Comparison of ENCODE assay signal across 9 cellular contexts in genomic region chr16:74480150-74481029, GRCh38. TPM values are rescaled to one million over a fixed set of nuclear protein-coding genes. Genes with fewer than 3 reads are reported as not detected.
DNase-seq lines count a peak whose midpoint lies in the region; ATAC-seq and TF ChIP-seq lines count a peak whose summit lies in the region.
"Had no signal": no experiment of that assay in that cellular context is flagged by ENCODE, and none has a peak within 500 bp of the region (broad histone marks: within the 10 kb centered on the region; RNA-seq: fewer than 3 reads in every experiment).

No MANE protein-coding gene starts in this region.

- H4K20me1 ChIP-seq in IMR-90 (ENCODE audit: insufficient read depth, low read length), result no peaks in the 10 kb centered on the region

- H3K9me3 Mint-ChIP-seq in CD4-positive, alpha-beta T cell, result no peaks in the 10 kb centered on the region
- H3K9me3 Mint-ChIP-seq in naive thymus-derived CD4-positive, alpha-beta T cell, result no peaks in the 10 kb centered on the region

- H3K27me3 ChIP-seq in CD4-positive, alpha-beta T cell (ENCODE audit: control insufficient read depth, insufficient read depth, low read length), result no peaks in the 10 kb centered on the region
- no peaks in the 10 kb centered on the region for H3K27me3 ChIP-seq in IMR-90 (ENCODE audit: control insufficient read depth, insufficient read depth, low read length)
- no peaks in the 10 kb centered on the region for H3K27me3 ChIP-seq in naive thymus-derived CD4-positive, alpha-beta T cell (ENCODE audit: control insufficient read depth in 2 of 2, insufficient read depth in 2 of 2, low read length in 2 of 2)
- no peaks in the 10 kb centered on the region for H3K27me3 ChIP-seq in spleen (replicated peaks in 1 of 7)

- H4K91ac ChIP-seq in IMR-90 (ENCODE audit: insufficient read depth, low read depth, low read length), result no peak overlapping the region

- peak overlapping the region; percentile 38 for H3K27ac Mint-ChIP-seq in CD4-positive, alpha-beta T cell
- H3K27ac Mint-ChIP-seq in naive thymus-derived CD4-positive, alpha-beta T cell, result peak overlapping the region in 8 of 9 donors; percentile 10 to 64 (median 42)

- H3K4me2 ChIP-seq in IMR-90 (ENCODE audit: low read depth, low read length), result no peak overlapping the region

- dilution Hi-C loops in IMR-90 (cut with HindIII; ENCODE audit: low sequenced_read_pairs, unreplicated experiment), result no loop called here

- peaks cover 86% of the 10 kb centered on the region for H3K36me3 Mint-ChIP-seq in CD4-positive, alpha-beta T cell (ENCODE audit: low read depth)
- H3K36me3 Mint-ChIP-seq in naive thymus-derived CD4-positive, alpha-beta T cell, result peaks cover 0 to 60% (median 28%) of the 10 kb centered on the region in 5 donors

- H3K9ac ChIP-seq in IMR-90 (ENCODE audit: low read depth, low read length), result no peak overlapping the region

- H3K56ac ChIP-seq in IMR-90 (ENCODE audit: extremely low read depth, insufficient read depth, low read length), result no peak overlapping the region

- H2AFZ ChIP-seq in IMR-90 (replicated peaks; ENCODE audit: low read length, poor library complexity), result no peak overlapping the region

- H3K4me1 Mint-ChIP-seq in CD4-positive, alpha-beta T cell (ENCODE audit: low read depth), result peaks cover 10% of the 10 kb centered on the region
- peaks cover 5 to 17% (median 7%) of the 10 kb centered on the region in 7 donors for H3K4me1 Mint-ChIP-seq in naive thymus-derived CD4-positive, alpha-beta T cell

- POLR2A ChIA-PET in CD4-positive, alpha-beta T cell (lab: Charles Lee), result no interaction called here
- POLR2A ChIA-PET in IMR-90 (lab: Charles Lee; ENCODE audit: unreplicated experiment), result no interaction called here
- POLR2A ChIA-PET in naive thymus-derived CD4-positive, alpha-beta T cell (lab: Charles Lee), result interaction anchor here (0.6 kb wide), 1 partner anchor 124 kb away, joined by 4 read pairs; no protein-coding TSS in a partner anchor

- TF ChIP-seq RAD21 in IMR-90 (IDR thresholded peaks at IDR 0.05; ENCODE audit: low read length), result no peak

- CTCF ChIA-PET in CD4-positive, alpha-beta T cell (lab: Charles Lee), result no interaction called here
- CTCF ChIA-PET in IMR-90 (lab: Yijun Ruan, JAX), result no interaction called here
- CTCF ChIA-PET in naive thymus-derived CD4-positive, alpha-beta T cell (lab: Charles Lee), result interaction anchor here (0.6 to 0.7 kb wide), 2 partner anchors 24 to 145 kb away, joined by 3 to 4 read pairs; no protein-coding TSS in a partner anchor

- ATAC-seq in CD4-positive, alpha-beta T cell (ENCODE audit: poor library complexity), result no peak
- ATAC-seq in IMR-90 (ENCODE audit: low read depth), result peak; percentile 54; the same call in 1 of the 2 replicates
- no peak for ATAC-seq in naive thymus-derived CD4-positive, alpha-beta T cell
- no peak for ATAC-seq in GM19463 (IDR thresholded peaks at IDR 0.05; ENCODE audit: unreplicated experiment)
- no peak for ATAC-seq in GM21529 (IDR thresholded peaks at IDR 0.05; ENCODE audit: unreplicated experiment)

- peaks cover 2 to 13% of the 10 kb centered on the region in 2 experiments; a peak in 3 of 4 replicates for H3K79me1 ChIP-seq in IMR-90 (ENCODE audit: low read depth in 1 of 2, low read length in 2 of 2)

- no peak overlapping the region for H3K14ac ChIP-seq in IMR-90 (replicated peaks; ENCODE audit: low read depth, low read length)

- no peak overlapping the region for H2BK15ac ChIP-seq in IMR-90 (ENCODE audit: low read depth, low read length)

- no peak overlapping the region for H2AK9ac ChIP-seq in IMR-90 (replicated peaks; ENCODE audit: low read depth, low read length, poor library complexity)

- no peak overlapping the region for H4K8ac ChIP-seq in IMR-90 (ENCODE audit: low read depth in 2 of 2, low read length in 2 of 2)

- no peak overlapping the region for H3K4me3 Mint-ChIP-seq in CD4-positive, alpha-beta T cell
- no peak overlapping the region for H3K4me3 Mint-ChIP-seq in naive thymus-derived CD4-positive, alpha-beta T cell

- no peak for TF ChIP-seq CTCF in CD4-positive, alpha-beta T cell (IDR thresholded peaks at IDR 0.05)
- TF ChIP-seq CTCF in IMR-90 (conservative IDR thresholded peaks at IDR 0.05; ENCODE audit: low read depth, low read length), result no peak
- TF ChIP-seq CTCF in epithelial cell of esophagus (IDR thresholded peaks at IDR 0.05; ENCODE audit: insufficient read depth, low read depth, low read length, missing control alignments), result no peak
- TF ChIP-seq CTCF in spleen (IDR thresholded peaks at IDR 0.05 in 8 of 11, conservative IDR thresholded peaks at IDR 0.05 in 3 of 11), result no peak

- in situ Hi-C loops in IMR-90 (cut with MboI; ENCODE audit: low sequenced_read_pairs), result loop anchor here (10.0 kb wide), 1 partner anchor 144 kb away; no protein-coding TSS in a partner anchor

- TF ChIP-seq POLR2A in IMR-90 (IDR thresholded peaks at IDR 0.05; ENCODE audit: low read depth, low read length) (no peak), spleen (IDR thresholded peaks at IDR 0.05) (no peak)

- no CpG with 5 or more reads among the region's 12 CpGs for WGBS in IMR-90 (ENCODE audit: extremely low coverage in 2 of 2, insufficient read length in 1 of 2), 2 experiments
- whole genome bisulfite sequencing in spleen, 5 donors, result 77 to 89% (median 84%) methylated on average over 12 of the region's 12 CpGs

- peaks cover 19% of the 10 kb centered on the region for H3K36me3 ChIP-seq in IMR-90 (ENCODE audit: control insufficient read depth, insufficient read depth, low read length)
- H3K36me3 ChIP-seq in naive thymus-derived CD4-positive, alpha-beta T cell (ENCODE audit: control insufficient read depth in 2 of 3, insufficient read depth in 3 of 3, low read length in 3 of 3), result peaks cover 11 to 89% (median 13%) of the 10 kb centered on the region in 3 experiments
- H3K36me3 ChIP-seq in spleen, result peaks cover 4 to 100% (median 74%) of the 10 kb centered on the region in 6 donors

- no peak overlapping the region for H2AK5ac ChIP-seq in IMR-90 (ENCODE audit: low read depth, low read length)

- no TSS peak for BruUV-seq in IMR-90 (replicated peaks; lab: Mats Ljungman, UMichigan)

- H3K4me1 ChIP-seq in IMR-90 (ENCODE audit: control insufficient read depth, insufficient read depth, low read length), result no peaks in the 10 kb centered on the region
- H3K4me1 ChIP-seq in naive thymus-derived CD4-positive, alpha-beta T cell (ENCODE audit: control insufficient read depth in 2 of 2, insufficient read depth in 2 of 2, low read length in 2 of 2), result no peaks in the 10 kb centered on the region
- no peaks in the 10 kb centered on the region for H3K4me1 ChIP-seq in spleen

- H2BK120ac ChIP-seq in IMR-90 (ENCODE audit: low read depth, low read length), result no peak overlapping the region

- H3K4ac ChIP-seq in IMR-90 (ENCODE audit: low read depth, low read length), result no peak overlapping the region

- H3K4me3 ChIP-seq in IMR-90 (ENCODE audit: insufficient read depth, low read depth, low read length) (no peak overlapping the region), epithelial cell of esophagus (ENCODE audit: low read length) (no peak overlapping the region), spleen (no peak overlapping the region)
- no peak overlapping the region for H3K4me3 ChIP-seq in naive thymus-derived CD4-positive, alpha-beta T cell (ENCODE audit: low read length)

- no peak overlapping the region for H3K27ac ChIP-seq in CD4-positive, alpha-beta T cell (ENCODE audit: low read depth, low read length)
- no peak overlapping the region for H3K27ac ChIP-seq in IMR-90 (ENCODE audit: insufficient read depth, low read length)
- no peak overlapping the region for H3K27ac ChIP-seq in naive thymus-derived CD4-positive, alpha-beta T cell (ENCODE audit: low read depth, low read length)
- no peak overlapping the region for H3K27ac ChIP-seq in spleen

- H2BK20ac ChIP-seq in IMR-90 (ENCODE audit: low read depth, low read length), result no peak overlapping the region

- H3K9me1 ChIP-seq in IMR-90 (ENCODE audit: insufficient read depth, low read length), result no peaks in the 10 kb centered on the region

- H3K23ac ChIP-seq in IMR-90 (ENCODE audit: low read depth, low read length), result no peak overlapping the region

- intact Hi-C loops in CD4-positive, alpha-beta T cell (cut with DNase I, micrococcal nuclease), result no loop called here
- intact Hi-C loops in IMR-90 (cut with micrococcal nuclease) (loop anchor here (1.0 to 5.0 kb wide), 2 partner anchors 12 to 127 kb away; partner anchors contain the start of gene GLG1), spleen (cut with DNase I; ENCODE audit: low total_unique reads) (no loop called here)
- intact Hi-C loops in naive thymus-derived CD4-positive, alpha-beta T cell (cut with micrococcal nuclease), result no loop called here

- no peaks in the 10 kb centered on the region for H3K27me3 Mint-ChIP-seq in CD4-positive, alpha-beta T cell
- no peaks in the 10 kb centered on the region for H3K27me3 Mint-ChIP-seq in naive thymus-derived CD4-positive, alpha-beta T cell

- no peak overlapping the region for H2BK5ac ChIP-seq in IMR-90 (ENCODE audit: low read depth, low read length, poor library complexity, severe bottlenecking)

- H4K5ac ChIP-seq in IMR-90 (ENCODE audit: low read depth, low read length), result no peak overlapping the region

- H3K9me3 ChIP-seq in CD4-positive, alpha-beta T cell (ENCODE audit: control insufficient read depth, low read length), result no peaks in the 10 kb centered on the region
- H3K9me3 ChIP-seq in IMR-90 (ENCODE audit: control insufficient read depth, insufficient read depth, low read length) (no peaks in the 10 kb centered on the region), spleen (no peaks in the 10 kb centered on the region)
- H3K9me3 ChIP-seq in naive thymus-derived CD4-positive, alpha-beta T cell (ENCODE audit: control insufficient read depth in 2 of 3, low read length in 3 of 3), result no peaks in the 10 kb centered on the region

- no peak for DNase-seq in CD4-positive, alpha-beta T cell
- DNase-seq in IMR-90 (no peak), epithelial cell of esophagus (ENCODE audit: low read depth) (peak; percentile 83), spleen (no peak), NCI-H1105 treated with DMSO at 0.1 percent for 48 hours (lab: John Stamatoyannopoulos, UW) (no peak)
- no peak for DNase-seq in naive thymus-derived CD4-positive, alpha-beta T cell

- no peak overlapping the region for H3K18ac ChIP-seq in IMR-90 (ENCODE audit: low read depth, low read length)

TF ChIP-seq in IMR-90, 13 proteins besides CTCF, POLR2A, EP300 and RAD21:
- no peak for TF ChIP-seq MAFK (IDR thresholded peaks at IDR 0.05; ENCODE audit: low read depth, low read length)

RNA-seq across cellular contexts. Expression of gene CLEC18B, which starts 59.1 kb away (rescaled TPM):
- total RNA-seq in CD4-positive, alpha-beta T cell, result 1 to 10 TPM; 1.1 TPM
- not detected in 2 replicates for total RNA-seq in IMR-90 (2012; rRNA removed)
- 0.13 and 0.17 TPM in 2 replicates for polyA plus RNA-seq in IMR-90 (2012; rRNA removed)
- polyA plus RNA-seq in IMR-90 (2012; cell fraction: cytosol; rRNA removed), result 0.02 and 0.03 TPM in 2 replicates
- polyA plus RNA-seq in IMR-90 (2012; cell fraction: nucleus; rRNA removed; ENCODE audit: low replicate concordance), result 1.3 and 2.0 TPM in 2 replicates
- total RNA-seq in naive thymus-derived CD4-positive, alpha-beta T cell, result 1 to 10 TPM in 4 of 5 experiments, under 1 TPM in 1; 0.49 to 3.0 (median 1.5) TPM
- polyA plus RNA-seq in naive thymus-derived CD4-positive, alpha-beta T cell, result not detected
- 1 to 10 TPM in 2 of 7 donors, under 1 TPM in 2, not detected in 3; 0.83 to 2.1 (median 1.5) TPM for total RNA-seq in spleen
- 1 to 10 TPM in 2 of 3 donors, under 1 TPM in 1; 0.91 to 1.1 (median 1.1) TPM for polyA plus RNA-seq in spleen
- total RNA-seq: pulmonary artery endothelial cell had no signal
